In genomic region chr6:134176283-134176975, GRCh38 we compare ENCODE assay signal across 8 cellular contexts.
DNase-seq lines count a peak whose midpoint lies in the region; ATAC-seq and TF ChIP-seq lines count a peak whose summit lies in the region.

No MANE protein-coding gene starts in this region.

- H3K27ac ChIP-seq in DND-41 (ENCODE audit: low read length), result no peak overlapping the region
- H3K27ac ChIP-seq in muscle layer of duodenum (ENCODE audit: low read length), result peak overlapping the region; percentile 84
- H3K27ac ChIP-seq in uterus, result peak overlapping the region; percentile 92

- DNase-seq in DND-41 (no peak), T-helper 9 cell (peak; percentile 3), fibroblast of gingiva (ENCODE audit: low read depth) (peak; percentile 61), uterus (peak; percentile 24 to 33), COR-L47 (lab: John Stamatoyannopoulos, UW) (no peak)

- no peak overlapping the region for H3K9ac ChIP-seq in DND-41 (ENCODE audit: low read depth, low read length)

- TF ChIP-seq CTCF in DND-41 (IDR thresholded peaks at IDR 0.05; ENCODE audit: borderline replicate concordance, extremely low read depth, low read length, poor library complexity, severe bottlenecking) (no peak), uterus (IDR thresholded peaks at IDR 0.05) (no peak)

- no peak overlapping the region for H2AFZ ChIP-seq in DND-41 (ENCODE audit: low read depth, low read length)

- H3K4me1 ChIP-seq in DND-41 (ENCODE audit: insufficient read depth, low read length) (peaks cover 37% of the 10 kb centered on the region), muscle layer of duodenum (ENCODE audit: control insufficient read depth in 1 of 2, insufficient read depth in 2 of 2, low read length in 2 of 2) (peaks cover 0 to 18% of the 10 kb centered on the region in 2 donors), uterus (peaks cover 0 to 8% of the 10 kb centered on the region in 2 donors)

- no peaks in the 10 kb centered on the region; the same call in 1 of the 2 replicates for H3K36me3 ChIP-seq in DND-41 (ENCODE audit: insufficient read depth, low read length)
- peaks cover 17 to 21% of the 10 kb centered on the region in 2 donors for H3K36me3 ChIP-seq in muscle layer of duodenum (ENCODE audit: control insufficient read depth in 1 of 2, insufficient read depth in 2 of 2, low read length in 2 of 2)
- H3K36me3 ChIP-seq in uterus, result no peaks in the 10 kb centered on the region

- intact Hi-C loops in uterus (cut with DNase I; ENCODE audit: low total_unique reads), result loop anchor here (10.0 kb wide), 3 partner anchors 458 to 768 kb away; no protein-coding TSS in a partner anchor

- ATAC-seq in DND-41 (ENCODE audit: insufficient read depth, low read depth) (no peak), GM21515 (IDR thresholded peaks at IDR 0.05; ENCODE audit: unreplicated experiment) (no peak), HG02623 (IDR thresholded peaks at IDR 0.05; ENCODE audit: unreplicated experiment) (no peak)

- peaks cover 40% of the 10 kb centered on the region for H3K27me3 ChIP-seq in DND-41 (ENCODE audit: insufficient read depth, low read length, poor library complexity)
- H3K27me3 ChIP-seq in muscle layer of duodenum (ENCODE audit: low read depth, low read length), result no peaks in the 10 kb centered on the region
- H3K27me3 ChIP-seq in uterus, result no peaks in the 10 kb centered on the region

- H3K4me2 ChIP-seq in DND-41 (ENCODE audit: insufficient read depth, low read length), result peak overlapping the region; percentile 99; the same call in 1 of the 2 replicates

- H3K4me3 ChIP-seq in DND-41 (ENCODE audit: low read depth in 1 of 2, low read length in 2 of 2), result no peak overlapping the region
- H3K4me3 ChIP-seq in muscle layer of duodenum (ENCODE audit: low read depth in 1 of 2, low read length in 2 of 2), result peak overlapping the region; percentile 84 to 98
- peak overlapping the region; percentile 48 to 84 for H3K4me3 ChIP-seq in uterus

- H3K9me3 ChIP-seq in DND-41 (ENCODE audit: insufficient read depth, low read length, severe bottlenecking) (no peaks in the 10 kb centered on the region), muscle layer of duodenum (ENCODE audit: control insufficient read depth in 1 of 2, low read length in 2 of 2) (no peaks in the 10 kb centered on the region), uterus (no peaks in the 10 kb centered on the region)

- no peaks in the 10 kb centered on the region for H4K20me1 ChIP-seq in DND-41 (ENCODE audit: insufficient read depth, low read length)

- no peaks in the 10 kb centered on the region for H3K79me2 ChIP-seq in DND-41 (ENCODE audit: insufficient read depth, low read length)

- TF ChIP-seq POLR2A in uterus (IDR thresholded peaks at IDR 0.05), result no peak

Comparison
In these comparisons a context has a peak if more than half of its experiments do, and no peak if none do; other contexts are left out.
1. DNase-seq: peak in T-helper 9 cell (single experiment), fibroblast of gingiva (single experiment) and uterus (2 of 2); none in DND-41 (single experiment) and COR-L47 (single experiment).
2. H3K4me3 ChIP-seq: peak in muscle layer of duodenum (2 of 2) and uterus (2 of 2); none in DND-41 (0 of 2).